In genomic region chrX:119236599-119237525, GRCh38 we compare ENCODE assay signal across 8 cellular contexts. TPM values are rescaled to one million over a fixed set of nuclear protein-coding genes. Genes with fewer than 3 reads are reported as not detected.
DNase-seq lines count a peak whose midpoint lies in the region; ATAC-seq and TF ChIP-seq lines count a peak whose summit lies in the region.

No MANE protein-coding gene starts in this region.

- H3K27ac ChIP-seq in esophagus (ENCODE audit: low read depth in 2 of 2, low read length in 1 of 2), result peak overlapping the region; percentile 75 to 89
- H3K27ac ChIP-seq in tibial nerve, result peak overlapping the region; percentile 58 to 94 (median 93)

- no peak for TF ChIP-seq POLR2A in tibial nerve (IDR thresholded peaks at IDR 0.05)

- whole genome bisulfite sequencing in esophagus, 2 donors, result 1 to 28% methylated on average over 54 to 61 of the region's 61 CpGs
- WGBS in tibial nerve, 2 donors, result 0 to 55% methylated on average over 43 to 60 of the region's 61 CpGs

- no peaks in the 10 kb centered on the region for H3K27me3 ChIP-seq in esophagus (ENCODE audit: control insufficient read depth in 1 of 2, insufficient read depth in 2 of 2, low read length in 2 of 2)
- peaks cover 0 to 8% of the 10 kb centered on the region in 2 donors for H3K27me3 ChIP-seq in tibial nerve

- TF ChIP-seq CTCF in GM12865 (IDR thresholded peaks at IDR 0.05; ENCODE audit: insufficient read depth, low read depth, low read length, missing control alignments) (no peak), HFFc6 (IDR thresholded peaks at IDR 0.05) (no peak), tibial nerve (IDR thresholded peaks at IDR 0.05) (no peak)

- H3K36me3 Mint-ChIP-seq in HFFc6 (ENCODE audit: low read depth) (peaks cover 11% of the 10 kb centered on the region), naive B cell (no peaks in the 10 kb centered on the region)

- peak overlapping the region; percentile 79 for H3K4me3 ChIP-seq in GM12865 (ENCODE audit: low read depth, low read length)
- H3K4me3 ChIP-seq in esophagus (ENCODE audit: low read depth in 1 of 2, low read length in 2 of 2), result peak overlapping the region; percentile 47 to 93
- peak overlapping the region; percentile 43 to 87 (median 76) for H3K4me3 ChIP-seq in tibial nerve

- no peaks in the 10 kb centered on the region for H3K36me3 ChIP-seq in esophagus (ENCODE audit: control insufficient read depth in 2 of 2, insufficient read depth in 2 of 2, low read length in 1 of 2)
- H3K36me3 ChIP-seq in tibial nerve, result no peaks in the 10 kb centered on the region

- H3K9me3 ChIP-seq in esophagus (ENCODE audit: control insufficient read depth in 2 of 2, insufficient read depth in 1 of 2, low read depth in 1 of 2, low read length in 1 of 2) (no peaks in the 10 kb centered on the region), tibial nerve (no peaks in the 10 kb centered on the region)

- no peaks in the 10 kb centered on the region for H3K4me1 ChIP-seq in esophagus (ENCODE audit: control insufficient read depth in 2 of 2, insufficient read depth in 2 of 2, low read length in 1 of 2)
- peaks cover 0 to 28% (median 6%) of the 10 kb centered on the region in 4 donors for H3K4me1 ChIP-seq in tibial nerve

- H3K9me3 Mint-ChIP-seq in HFFc6 (no peaks in the 10 kb centered on the region; the same call in 1 of the 2 replicates), naive B cell (no peaks in the 10 kb centered on the region)

- H3K4me3 Mint-ChIP-seq in HFFc6 (peak overlapping the region; percentile 95), naive B cell (peak overlapping the region; percentile 65 to 95 (median 88))

- H3K27me3 Mint-ChIP-seq in HFFc6 (ENCODE audit: insufficient read depth) (peaks cover 7% of the 10 kb centered on the region), naive B cell (peaks cover 0 to 10% (median 5%) of the 10 kb centered on the region in 3 donors)

- H3K4me1 Mint-ChIP-seq in HFFc6 (ENCODE audit: low read depth) (peaks cover 57% of the 10 kb centered on the region), naive B cell (peaks cover 11 to 16% (median 12%) of the 10 kb centered on the region in 3 donors)

- DNase-seq in GM12865 (ENCODE audit: low read depth) (peak; percentile 37), HFFc6 (peak; percentile 54), NCI-H2171 (lab: John Stamatoyannopoulos, UW) (peak; percentile 3), activated T-cell treated with anti-CD3 and anti-CD28 coated beads for 1 hour (ENCODE audit: low read depth) (peak; percentile 1), naive B cell (no peak), tibial nerve (ENCODE audit: low spot score in 2 of 2) (peak in 1 of 2 donors; percentile 12), SKM-1 treated with dmso at 0.1 percent for 144 hours (lab: John Stamatoyannopoulos, UW; ENCODE audit: unreplicated experiment) (no peak)

- H3K27ac Mint-ChIP-seq in HFFc6 (peak overlapping the region; percentile 95), naive B cell (peak overlapping the region in 5 of 6 donors; percentile 54 to 88 (median 70))

- ATAC-seq in naive B cell (ENCODE audit: low read depth in 2 of 2), result peak; percentile 24 to 28

- no peak for TF ChIP-seq EP300 in tibial nerve (IDR thresholded peaks at IDR 0.05)

RNA-seq across cellular contexts. Expression of gene PGRMC1, which starts 0.8 kb away (rescaled TPM):
- total RNA-seq in HFFc6 (2021; fragmentation: NEBNext Ultra II Directional; extraction: Animal tissue kit (Norgen Biotek cat#: 25700)), result 100 to 1,000 TPM; 145 to 161 (median 151) TPM
- polyA plus RNA-seq in esophagus (10 to 100 TPM; 41.6 to 47.0 TPM), naive B cell (ENCODE audit: low read depth in 6 of 6) (10 to 100 TPM in 4 of 6 donors, 1 to 10 TPM in 2; 7.1 to 14.9 (median 10.8) TPM)
- total RNA-seq in tibial nerve, result 100 to 1,000 TPM; 151 to 201 (median 169) TPM

Comparison
In these comparisons a context has a peak if more than half of its experiments do, and no peak if none do; other contexts are left out.
1. DNase-seq: peak in GM12865 (single experiment), HFFc6 (single experiment), NCI-H2171 (single experiment) and activated T-cell treated with anti-CD3 and anti-CD28 coated beads for 1 hour (single experiment); none in naive B cell (single experiment) and SKM-1 treated with dmso at 0.1 percent for 144 hours (single experiment).
2. Peak in every context shown above with its lines, with median percentiles within 50 percentile points of each other: H3K4me3 ChIP-seq.